ENCODE assay signal across 9 cellular contexts in genomic region chr14:99595524-99595923, GRCh38.
DNase-seq lines count a peak whose midpoint lies in the region; ATAC-seq and TF ChIP-seq lines count a peak whose summit lies in the region.
"Had no signal": no experiment of that assay in that cellular context is flagged by ENCODE, and none has a peak within 500 bp of the region (broad histone marks: within the 10 kb centered on the region; RNA-seq: fewer than 3 reads in every experiment).

No MANE protein-coding gene starts in this region.

- H3K36me3 ChIP-seq in duodenal mucosa (ENCODE audit: control insufficient read depth in 1 of 2, insufficient read depth in 2 of 2, low read length in 2 of 2) (no peaks in the 10 kb centered on the region), parathyroid adenoma (ENCODE audit: control insufficient read depth, insufficient read depth, low read length) (no peaks in the 10 kb centered on the region)

- DNase-seq in NCI-H510A (lab: John Stamatoyannopoulos, UW), result no peak
- no peak for DNase-seq in activated CD4-positive, CD25-positive, alpha-beta regulatory T cell (lab: John Stamatoyannopoulos, UW)
- no peak for DNase-seq in GM10248 (ENCODE audit: extremely low spot score)
- DNase-seq: NCI-H226 had no signal

- TF ChIP-seq CTCF in C4-2B (conservative IDR thresholded peaks at IDR 0.05) (no peak), parathyroid adenoma (IDR thresholded peaks at IDR 0.05) (no peak), GM10248 (IDR thresholded peaks at IDR 0.05; ENCODE audit: control extremely low read depth, extremely low read depth, low read depth, missing control alignments) (no peak)

- H3K9ac ChIP-seq in duodenal mucosa (ENCODE audit: low read depth in 1 of 2, low read length in 2 of 2) (no peak overlapping the region), parathyroid adenoma (no peak overlapping the region)

- H3K4me3 ChIP-seq in duodenal mucosa (ENCODE audit: low read depth in 1 of 2, low read length in 2 of 2), result no peak overlapping the region
- no peak overlapping the region for H3K4me3 ChIP-seq in parathyroid adenoma (ENCODE audit: low read depth, low read length)

- H3K79me2 ChIP-seq in parathyroid adenoma, result peaks cover 54% of the 10 kb centered on the region

- H3K4me2 ChIP-seq in parathyroid adenoma (ENCODE audit: low read length), result no peak overlapping the region

- no peak overlapping the region for H2AFZ ChIP-seq in parathyroid adenoma

- POLR2A ChIA-PET in GM10248 (lab: Yijun Ruan, JAX), result no interaction called here

- H3K27ac ChIP-seq in C4-2B, result peak overlapping the region; percentile 39
- H3K27ac ChIP-seq in duodenal mucosa (ENCODE audit: low read depth, low read length), result peak overlapping the region; percentile 52
- peak overlapping the region; percentile 58 for H3K27ac ChIP-seq in parathyroid adenoma
- H3K27ac ChIP-seq: HL-60 had no signal

- H3K9me3 ChIP-seq in duodenal mucosa (ENCODE audit: control insufficient read depth in 1 of 2, low read length in 2 of 2) (no peaks in the 10 kb centered on the region), parathyroid adenoma (ENCODE audit: control insufficient read depth, low read length) (no peaks in the 10 kb centered on the region)

- ATAC-seq in HG03442 (IDR thresholded peaks at IDR 0.05; ENCODE audit: unreplicated experiment), result peak; percentile 3

- CTCF ChIA-PET in GM10248 (lab: Yijun Ruan, JAX), result interaction anchor here (1.8 kb wide), 1 partner anchor 10 kb away, joined by 11 read pairs; no protein-coding TSS in a partner anchor

- peaks cover 64 to 78% of the 10 kb centered on the region in 2 donors for H3K4me1 ChIP-seq in duodenal mucosa (ENCODE audit: control insufficient read depth in 1 of 2, insufficient read depth in 2 of 2, low read length in 2 of 2)
- H3K4me1 ChIP-seq in parathyroid adenoma, result peaks cover 39% of the 10 kb centered on the region

- H3K27me3 ChIP-seq in duodenal mucosa (ENCODE audit: control insufficient read depth in 1 of 2, insufficient read depth in 2 of 2, low read length in 2 of 2) (no peaks in the 10 kb centered on the region), parathyroid adenoma (ENCODE audit: control insufficient read depth, insufficient read depth, low read length) (no peaks in the 10 kb centered on the region)
